8 cellular contexts compared by ENCODE assay signal in genomic region chr2:12715878-12716249, GRCh38. TPM values are rescaled to one million over a fixed set of nuclear protein-coding genes. Genes with fewer than 3 reads are reported as not detected.
DNase-seq lines count a peak whose midpoint lies in the region; TF ChIP-seq lines count a peak whose summit lies in the region.

No MANE protein-coding gene starts in this region.

- peak overlapping the region; percentile 78 for H3K27ac ChIP-seq in HUES48 (ENCODE audit: low read depth, low read length)
- peak overlapping the region; percentile 86 to 95 (median 89) for H3K27ac ChIP-seq in Peyer's patch
- H3K27ac ChIP-seq in neutrophil, result no peak overlapping the region
- peak overlapping the region; percentile 62 for H3K27ac ChIP-seq in temporal lobe (ENCODE audit: low read depth, low read length)

- no peak for TF ChIP-seq POLR2A in Peyer's patch (IDR thresholded peaks at IDR 0.05)

- peak overlapping the region; percentile 56 for H3K4me3 ChIP-seq in GM12875 (ENCODE audit: low read depth, low read length)
- peak overlapping the region; percentile 90 for H3K4me3 ChIP-seq in HUES48 (ENCODE audit: low read depth, low read length)
- peak overlapping the region; percentile 54 to 71 (median 62) for H3K4me3 ChIP-seq in Peyer's patch
- H3K4me3 ChIP-seq in fibroblast of villous mesenchyme (ENCODE audit: low read depth, low read length), result peak overlapping the region; percentile 93
- peak overlapping the region; percentile 57 to 66 for H3K4me3 ChIP-seq in neutrophil (ENCODE audit: low read depth in 1 of 2, low read length in 1 of 2)

- H3K4me1 ChIP-seq in HUES48 (ENCODE audit: control insufficient read depth, insufficient read depth, low read length) (peaks cover 31% of the 10 kb centered on the region), Peyer's patch (peaks cover 0 to 5% (median 0%) of the 10 kb centered on the region in 4 donors), neutrophil (ENCODE audit: control insufficient read depth in 1 of 2, insufficient read depth in 1 of 2, low read depth in 1 of 2, low read length in 1 of 2) (peaks cover 20 to 27% of the 10 kb centered on the region in 2 experiments)

- peaks cover 10% of the 10 kb centered on the region for H3K27me3 ChIP-seq in HUES48 (ENCODE audit: control insufficient read depth, insufficient read depth, low read length)
- H3K27me3 ChIP-seq in Peyer's patch, result no peaks in the 10 kb centered on the region
- H3K27me3 ChIP-seq in neutrophil, result peaks cover 84% of the 10 kb centered on the region

- H3K36me3 ChIP-seq in HUES48 (ENCODE audit: control insufficient read depth, insufficient read depth, low read length) (no peaks in the 10 kb centered on the region), Peyer's patch (no peaks in the 10 kb centered on the region), neutrophil (no peaks in the 10 kb centered on the region)

- TF ChIP-seq CTCF in GM12875 (IDR thresholded peaks at IDR 0.05; ENCODE audit: borderline replicate concordance, insufficient read depth, low read depth, low read length) (peak; percentile 79), Peyer's patch (IDR thresholded peaks at IDR 0.05) (peak; percentile 39 to 63 (median 51)), fibroblast of villous mesenchyme (IDR thresholded peaks at IDR 0.05; ENCODE audit: insufficient read depth, low read depth, low read length) (peak; percentile 72), neutrophil (IDR thresholded peaks at IDR 0.05) (peak; percentile 43)

- H3K9me3 ChIP-seq in HUES48 (ENCODE audit: control insufficient read depth, insufficient read depth, low read length) (no peaks in the 10 kb centered on the region), Peyer's patch (no peaks in the 10 kb centered on the region), neutrophil (no peaks in the 10 kb centered on the region)

- peak; percentile 63 to 87 (median 81) for DNase-seq in Peyer's patch
- peak; percentile 74 for DNase-seq in activated T-helper 9 cell treated with anti-CD3 and anti-CD28 coated beads, Interleukin-2, amount 50 U/mL, for 16 hours (ENCODE audit: low read depth)
- DNase-seq in fibroblast of villous mesenchyme (ENCODE audit: low read depth), result peak; percentile 81
- DNase-seq in NCI-H2029 treated with DMSO at 0.1 percent for 48 hours (lab: John Stamatoyannopoulos, UW), result no peak

- no peak overlapping the region for H3K9ac ChIP-seq in HUES48 (ENCODE audit: low read depth, low read length)

RNA-seq across cellular contexts. Expression of gene TRIB2, which starts 0.9 kb away (rescaled TPM):
- total RNA-seq in Peyer's patch, result 10 to 100 TPM in 3 of 4 donors, 1 to 10 TPM in 1; 6.8 to 58.6 (median 12.6) TPM
- 28.0 and 28.9 TPM in 2 replicates for total RNA-seq in fibroblast of villous mesenchyme
- 67.9 TPM for total RNA-seq in temporal lobe
